In the genomic region with DNA sequence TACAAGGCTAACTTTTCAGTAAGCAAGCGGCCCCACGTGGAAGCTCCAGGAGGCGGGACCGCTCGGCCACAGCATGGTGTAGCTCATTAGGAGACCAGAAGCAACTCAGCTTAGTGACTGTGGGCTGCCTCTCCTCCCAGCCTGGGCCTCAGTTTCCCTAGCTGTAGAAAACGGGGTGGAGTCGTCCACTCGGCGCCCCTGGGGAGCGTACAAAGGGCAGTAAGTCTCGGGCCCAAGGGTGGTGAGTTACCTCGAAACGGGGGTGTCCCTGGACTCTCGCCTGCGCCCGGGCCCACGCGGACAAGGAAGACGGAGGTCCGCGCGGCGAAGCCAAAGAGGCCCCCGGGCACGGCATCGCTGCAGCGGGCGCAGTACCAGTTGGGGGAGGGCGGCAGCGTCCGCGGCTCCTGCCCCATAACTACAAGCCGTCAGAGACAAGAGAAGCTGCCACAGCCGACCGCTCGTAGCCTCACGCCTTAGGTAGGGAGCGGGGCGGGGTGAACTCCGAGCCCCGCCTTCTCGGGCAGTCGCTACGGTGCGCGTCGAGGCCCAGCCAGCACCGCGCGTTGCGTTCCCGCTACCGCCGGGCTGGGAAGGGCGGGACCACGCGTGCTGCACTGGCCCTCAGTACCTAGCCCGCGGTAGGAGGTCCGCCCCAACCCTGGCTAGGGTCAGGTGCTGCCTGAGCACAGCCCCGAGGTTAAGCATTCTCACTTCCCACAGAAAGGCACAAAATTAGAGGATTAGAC, we compare ENCODE assay signal across 1 cellular context.
TF ChIP-seq lines count a peak whose summit lies in the region.

A gene with protein sequence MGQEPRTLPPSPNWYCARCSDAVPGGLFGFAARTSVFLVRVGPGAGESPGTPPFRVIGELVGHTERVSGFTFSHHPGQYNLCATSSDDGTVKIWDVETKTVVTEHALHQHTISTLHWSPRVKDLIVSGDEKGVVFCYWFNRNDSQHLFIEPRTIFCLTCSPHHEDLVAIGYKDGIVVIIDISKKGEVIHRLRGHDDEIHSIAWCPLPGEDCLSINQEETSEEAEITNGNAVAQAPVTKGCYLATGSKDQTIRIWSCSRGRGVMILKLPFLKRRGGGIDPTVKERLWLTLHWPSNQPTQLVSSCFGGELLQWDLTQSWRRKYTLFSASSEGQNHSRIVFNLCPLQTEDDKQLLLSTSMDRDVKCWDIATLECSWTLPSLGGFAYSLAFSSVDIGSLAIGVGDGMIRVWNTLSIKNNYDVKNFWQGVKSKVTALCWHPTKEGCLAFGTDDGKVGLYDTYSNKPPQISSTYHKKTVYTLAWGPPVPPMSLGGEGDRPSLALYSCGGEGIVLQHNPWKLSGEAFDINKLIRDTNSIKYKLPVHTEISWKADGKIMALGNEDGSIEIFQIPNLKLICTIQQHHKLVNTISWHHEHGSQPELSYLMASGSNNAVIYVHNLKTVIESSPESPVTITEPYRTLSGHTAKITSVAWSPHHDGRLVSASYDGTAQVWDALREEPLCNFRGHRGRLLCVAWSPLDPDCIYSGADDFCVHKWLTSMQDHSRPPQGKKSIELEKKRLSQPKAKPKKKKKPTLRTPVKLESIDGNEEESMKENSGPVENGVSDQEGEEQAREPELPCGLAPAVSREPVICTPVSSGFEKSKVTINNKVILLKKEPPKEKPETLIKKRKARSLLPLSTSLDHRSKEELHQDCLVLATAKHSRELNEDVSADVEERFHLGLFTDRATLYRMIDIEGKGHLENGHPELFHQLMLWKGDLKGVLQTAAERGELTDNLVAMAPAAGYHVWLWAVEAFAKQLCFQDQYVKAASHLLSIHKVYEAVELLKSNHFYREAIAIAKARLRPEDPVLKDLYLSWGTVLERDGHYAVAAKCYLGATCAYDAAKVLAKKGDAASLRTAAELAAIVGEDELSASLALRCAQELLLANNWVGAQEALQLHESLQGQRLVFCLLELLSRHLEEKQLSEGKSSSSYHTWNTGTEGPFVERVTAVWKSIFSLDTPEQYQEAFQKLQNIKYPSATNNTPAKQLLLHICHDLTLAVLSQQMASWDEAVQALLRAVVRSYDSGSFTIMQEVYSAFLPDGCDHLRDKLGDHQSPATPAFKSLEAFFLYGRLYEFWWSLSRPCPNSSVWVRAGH (N-terminal part only) (minus strand): TSS at position 494 of the 749 bp plus-strand sequence. CDS start 78 bp downstream, at position 416.

TF ChIP-seq in HEK293, 187 proteins besides CTCF, POLR2A, EP300 and RAD21 (continued from another document and continues in another):
- TF ChIP-seq, protein P1, sequence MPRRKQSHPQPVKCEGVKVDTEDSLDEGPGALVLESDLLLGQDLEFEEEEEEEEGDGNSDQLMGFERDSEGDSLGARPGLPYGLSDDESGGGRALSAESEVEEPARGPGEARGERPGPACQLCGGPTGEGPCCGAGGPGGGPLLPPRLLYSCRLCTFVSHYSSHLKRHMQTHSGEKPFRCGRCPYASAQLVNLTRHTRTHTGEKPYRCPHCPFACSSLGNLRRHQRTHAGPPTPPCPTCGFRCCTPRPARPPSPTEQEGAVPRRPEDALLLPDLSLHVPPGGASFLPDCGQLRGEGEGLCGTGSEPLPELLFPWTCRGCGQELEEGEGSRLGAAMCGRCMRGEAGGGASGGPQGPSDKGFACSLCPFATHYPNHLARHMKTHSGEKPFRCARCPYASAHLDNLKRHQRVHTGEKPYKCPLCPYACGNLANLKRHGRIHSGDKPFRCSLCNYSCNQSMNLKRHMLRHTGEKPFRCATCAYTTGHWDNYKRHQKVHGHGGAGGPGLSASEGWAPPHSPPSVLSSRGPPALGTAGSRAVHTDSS (tag by site-specific recombination; IDR thresholded peaks at IDR 0.05): no peak
- TF ChIP-seq ZNF555 (tag by site-specific recombination; conservative IDR thresholded peaks at IDR 0.05) (no peak), ZNF350 (tag by site-specific recombination; IDR thresholded peaks at IDR 0.05) (no peak), ZNF433 (tag by site-specific recombination; IDR thresholded peaks at IDR 0.05; ENCODE audit: low read depth) (no peak), ZNF623 (tag by site-specific recombination; IDR thresholded peaks at IDR 0.05) (no peak), ZNF664 (tag by site-specific recombination; IDR thresholded peaks at IDR 0.05) (no peak), ZFP41 (tag by site-specific recombination; IDR thresholded peaks at IDR 0.05; ENCODE audit: borderline replicate concordance) (no peak), ZNF394 (tag by site-specific recombination; IDR thresholded peaks at IDR 0.05; ENCODE audit: borderline replicate concordance) (peak; percentile 56; the same call in 1 of the 2 replicates), GLI4 (tag by site-specific recombination; IDR thresholded peaks at IDR 0.05) (0 out of 2 replicates have a peak, but pooled peaks have one; percentile 30), YY2 (tag by site-specific recombination; IDR thresholded peaks at IDR 0.05) (no peak), ZNF629 (tag by site-specific recombination; IDR thresholded peaks at IDR 0.05) (peak; percentile 70), ZNF701 (tag by site-specific recombination; IDR thresholded peaks at IDR 0.05) (no peak), SETDB1 (IDR thresholded peaks at IDR 0.05; ENCODE audit: insufficient read length, low read length) (no peak), SALL2 (tag by site-specific recombination; IDR thresholded peaks at IDR 0.05; ENCODE audit: borderline replicate concordance) (no peak), SCRT2 (tag by site-specific recombination; IDR thresholded peaks at IDR 0.05) (no peak), BCL11B (tag by site-specific recombination; IDR thresholded peaks at IDR 0.05; ENCODE audit: low read depth) (peak; percentile 56; the same call in 1 of the 2 replicates), ZNF416 (tag by site-specific recombination; IDR thresholded peaks at IDR 0.05) (no peak), MEIS1 (CRISPR knock-in tag; IDR thresholded peaks at IDR 0.05; ENCODE audit: borderline replicate concordance) (no peak), ZBTB21 (tag by site-specific recombination; IDR thresholded peaks at IDR 0.05) (no peak), KLF10 (tag by site-specific recombination; IDR thresholded peaks at IDR 0.05) (peak; percentile 56; the same call in 1 of the 2 replicates), ZNF621 (tag by site-specific recombination; IDR thresholded peaks at IDR 0.05) (no peak), IKZF3 (tag by site-specific recombination; IDR thresholded peaks at IDR 0.05) (peak; percentile 71; the same call in 1 of the 2 replicates), ZNF175 (tag by site-specific recombination; IDR thresholded peaks at IDR 0.05) (no peak), ZNF404 (tag by site-specific recombination; IDR thresholded peaks at IDR 0.05) (no peak), ZNF548 (tag by site-specific recombination; IDR thresholded peaks at IDR 0.05) (no peak), ZNF677 (tag by site-specific recombination; IDR thresholded peaks at IDR 0.05) (no peak), ZNF24 (tag by site-specific recombination; IDR thresholded peaks at IDR 0.05) (no peak), ZNF221 (tag by site-specific recombination; IDR thresholded peaks at IDR 0.05; ENCODE audit: borderline replicate concordance) (no peak)
- TF ChIP-seq, protein P2, sequence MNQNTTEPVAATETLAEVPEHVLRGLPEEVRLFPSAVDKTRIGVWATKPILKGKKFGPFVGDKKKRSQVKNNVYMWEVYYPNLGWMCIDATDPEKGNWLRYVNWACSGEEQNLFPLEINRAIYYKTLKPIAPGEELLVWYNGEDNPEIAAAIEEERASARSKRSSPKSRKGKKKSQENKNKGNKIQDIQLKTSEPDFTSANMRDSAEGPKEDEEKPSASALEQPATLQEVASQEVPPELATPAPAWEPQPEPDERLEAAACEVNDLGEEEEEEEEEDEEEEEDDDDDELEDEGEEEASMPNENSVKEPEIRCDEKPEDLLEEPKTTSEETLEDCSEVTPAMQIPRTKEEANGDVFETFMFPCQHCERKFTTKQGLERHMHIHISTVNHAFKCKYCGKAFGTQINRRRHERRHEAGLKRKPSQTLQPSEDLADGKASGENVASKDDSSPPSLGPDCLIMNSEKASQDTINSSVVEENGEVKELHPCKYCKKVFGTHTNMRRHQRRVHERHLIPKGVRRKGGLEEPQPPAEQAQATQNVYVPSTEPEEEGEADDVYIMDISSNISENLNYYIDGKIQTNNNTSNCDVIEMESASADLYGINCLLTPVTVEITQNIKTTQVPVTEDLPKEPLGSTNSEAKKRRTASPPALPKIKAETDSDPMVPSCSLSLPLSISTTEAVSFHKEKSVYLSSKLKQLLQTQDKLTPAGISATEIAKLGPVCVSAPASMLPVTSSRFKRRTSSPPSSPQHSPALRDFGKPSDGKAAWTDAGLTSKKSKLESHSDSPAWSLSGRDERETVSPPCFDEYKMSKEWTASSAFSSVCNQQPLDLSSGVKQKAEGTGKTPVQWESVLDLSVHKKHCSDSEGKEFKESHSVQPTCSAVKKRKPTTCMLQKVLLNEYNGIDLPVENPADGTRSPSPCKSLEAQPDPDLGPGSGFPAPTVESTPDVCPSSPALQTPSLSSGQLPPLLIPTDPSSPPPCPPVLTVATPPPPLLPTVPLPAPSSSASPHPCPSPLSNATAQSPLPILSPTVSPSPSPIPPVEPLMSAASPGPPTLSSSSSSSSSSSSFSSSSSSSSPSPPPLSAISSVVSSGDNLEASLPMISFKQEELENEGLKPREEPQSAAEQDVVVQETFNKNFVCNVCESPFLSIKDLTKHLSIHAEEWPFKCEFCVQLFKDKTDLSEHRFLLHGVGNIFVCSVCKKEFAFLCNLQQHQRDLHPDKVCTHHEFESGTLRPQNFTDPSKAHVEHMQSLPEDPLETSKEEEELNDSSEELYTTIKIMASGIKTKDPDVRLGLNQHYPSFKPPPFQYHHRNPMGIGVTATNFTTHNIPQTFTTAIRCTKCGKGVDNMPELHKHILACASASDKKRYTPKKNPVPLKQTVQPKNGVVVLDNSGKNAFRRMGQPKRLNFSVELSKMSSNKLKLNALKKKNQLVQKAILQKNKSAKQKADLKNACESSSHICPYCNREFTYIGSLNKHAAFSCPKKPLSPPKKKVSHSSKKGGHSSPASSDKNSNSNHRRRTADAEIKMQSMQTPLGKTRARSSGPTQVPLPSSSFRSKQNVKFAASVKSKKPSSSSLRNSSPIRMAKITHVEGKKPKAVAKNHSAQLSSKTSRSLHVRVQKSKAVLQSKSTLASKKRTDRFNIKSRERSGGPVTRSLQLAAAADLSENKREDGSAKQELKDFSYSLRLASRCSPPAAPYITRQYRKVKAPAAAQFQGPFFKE (tag by site-specific recombination; IDR thresholded peaks at IDR 0.05; ENCODE audit: borderline replicate concordance): no peak
- TF ChIP-seq, protein P3, sequence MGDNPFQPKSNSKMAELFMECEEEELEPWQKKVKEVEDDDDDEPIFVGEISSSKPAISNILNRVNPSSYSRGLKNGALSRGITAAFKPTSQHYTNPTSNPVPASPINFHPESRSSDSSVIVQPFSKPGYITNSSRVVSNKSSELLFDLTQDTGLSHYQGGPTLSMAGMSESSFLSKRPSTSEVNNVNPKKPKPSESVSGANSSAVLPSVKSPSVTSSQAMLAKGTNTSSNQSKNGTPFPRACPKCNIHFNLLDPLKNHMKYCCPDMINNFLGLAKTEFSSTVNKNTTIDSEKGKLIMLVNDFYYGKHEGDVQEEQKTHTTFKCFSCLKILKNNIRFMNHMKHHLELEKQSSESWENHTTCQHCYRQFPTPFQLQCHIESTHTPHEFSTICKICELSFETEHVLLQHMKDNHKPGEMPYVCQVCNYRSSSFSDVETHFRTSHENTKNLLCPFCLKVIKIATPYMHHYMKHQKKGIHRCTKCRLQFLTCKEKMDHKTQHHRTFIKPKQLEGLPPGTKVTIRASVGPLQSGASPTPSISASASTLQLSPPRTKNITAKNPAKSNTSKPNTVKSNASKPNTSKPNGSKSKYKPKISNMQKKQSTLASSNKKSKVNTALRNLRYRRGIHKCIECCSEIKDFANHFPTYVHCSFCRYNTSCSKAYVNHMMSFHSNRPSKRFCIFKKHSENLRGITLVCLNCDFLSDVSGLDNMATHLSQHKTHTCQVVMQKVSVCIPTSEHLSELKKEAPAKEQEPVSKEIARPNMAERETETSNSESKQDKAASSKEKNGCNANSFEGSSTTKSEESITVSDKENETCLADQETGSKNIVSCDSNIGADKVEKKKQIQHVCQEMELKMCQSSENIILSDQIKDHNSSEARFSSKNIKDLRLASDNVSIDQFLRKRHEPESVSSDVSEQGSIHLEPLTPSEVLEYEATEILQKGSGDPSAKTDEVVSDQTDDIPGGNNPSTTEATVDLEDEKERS (tag by site-specific recombination; IDR thresholded peaks at IDR 0.05): no peak
- TF ChIP-seq, protein P4, sequence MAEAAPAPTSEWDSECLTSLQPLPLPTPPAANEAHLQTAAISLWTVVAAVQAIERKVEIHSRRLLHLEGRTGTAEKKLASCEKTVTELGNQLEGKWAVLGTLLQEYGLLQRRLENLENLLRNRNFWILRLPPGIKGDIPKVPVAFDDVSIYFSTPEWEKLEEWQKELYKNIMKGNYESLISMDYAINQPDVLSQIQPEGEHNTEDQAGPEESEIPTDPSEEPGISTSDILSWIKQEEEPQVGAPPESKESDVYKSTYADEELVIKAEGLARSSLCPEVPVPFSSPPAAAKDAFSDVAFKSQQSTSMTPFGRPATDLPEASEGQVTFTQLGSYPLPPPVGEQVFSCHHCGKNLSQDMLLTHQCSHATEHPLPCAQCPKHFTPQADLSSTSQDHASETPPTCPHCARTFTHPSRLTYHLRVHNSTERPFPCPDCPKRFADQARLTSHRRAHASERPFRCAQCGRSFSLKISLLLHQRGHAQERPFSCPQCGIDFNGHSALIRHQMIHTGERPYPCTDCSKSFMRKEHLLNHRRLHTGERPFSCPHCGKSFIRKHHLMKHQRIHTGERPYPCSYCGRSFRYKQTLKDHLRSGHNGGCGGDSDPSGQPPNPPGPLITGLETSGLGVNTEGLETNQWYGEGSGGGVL (tag by site-specific recombination; IDR thresholded peaks at IDR 0.05): no peak
- TF ChIP-seq, protein P5, sequence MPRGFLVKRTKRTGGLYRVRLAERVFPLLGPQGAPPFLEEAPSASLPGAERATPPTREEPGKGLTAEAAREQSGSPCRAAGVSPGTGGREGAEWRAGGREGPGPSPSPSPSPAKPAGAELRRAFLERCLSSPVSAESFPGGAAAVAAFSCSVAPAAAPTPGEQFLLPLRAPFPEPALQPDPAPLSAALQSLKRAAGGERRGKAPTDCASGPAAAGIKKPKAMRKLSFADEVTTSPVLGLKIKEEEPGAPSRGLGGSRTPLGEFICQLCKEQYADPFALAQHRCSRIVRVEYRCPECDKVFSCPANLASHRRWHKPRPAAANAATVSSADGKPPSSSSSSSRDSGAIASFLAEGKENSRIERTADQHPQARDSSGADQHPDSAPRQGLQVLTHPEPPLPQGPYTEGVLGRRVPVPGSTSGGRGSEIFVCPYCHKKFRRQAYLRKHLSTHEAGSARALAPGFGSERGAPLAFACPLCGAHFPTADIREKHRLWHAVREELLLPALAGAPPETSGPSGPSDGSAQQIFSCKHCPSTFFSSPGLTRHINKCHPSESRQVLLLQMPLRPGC (tag by site-specific recombination; IDR thresholded peaks at IDR 0.05): peak; percentile 75; the same call in 1 of the 2 replicates
- TF ChIP-seq, protein P6, sequence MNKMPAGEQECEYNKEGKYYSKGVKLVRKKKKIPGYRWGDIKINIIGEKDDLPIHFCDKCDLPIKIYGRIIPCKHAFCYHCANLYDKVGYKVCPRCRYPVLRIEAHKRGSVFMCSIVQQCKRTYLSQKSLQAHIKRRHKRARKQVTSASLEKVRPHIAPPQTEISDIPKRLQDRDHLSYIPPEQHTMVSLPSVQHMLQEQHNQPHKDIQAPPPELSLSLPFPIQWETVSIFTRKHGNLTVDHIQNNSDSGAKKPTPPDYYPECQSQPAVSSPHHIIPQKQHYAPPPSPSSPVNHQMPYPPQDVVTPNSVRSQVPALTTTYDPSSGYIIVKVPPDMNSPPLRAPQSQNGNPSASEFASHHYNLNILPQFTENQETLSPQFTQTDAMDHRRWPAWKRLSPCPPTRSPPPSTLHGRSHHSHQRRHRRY (tag by site-specific recombination; IDR thresholded peaks at IDR 0.05): no peak
